11 cellular contexts compared by ENCODE assay signal in genomic region chr5:43772601-43773031, GRCh38.
DNase-seq lines count a peak whose midpoint lies in the region; ATAC-seq and TF ChIP-seq lines count a peak whose summit lies in the region.
"Had no signal": no experiment of that assay in that cellular context is flagged by ENCODE, and none has a peak within 500 bp of the region (broad histone marks: within the 10 kb centered on the region; RNA-seq: fewer than 3 reads in every experiment).

No MANE protein-coding gene starts in this region.

- no peaks in the 10 kb centered on the region for H4K20me1 ChIP-seq in HCT116 (ENCODE audit: insufficient read depth)

- H3K27ac ChIP-seq in HCT116 (ENCODE audit: low read depth, low read length) (no peak overlapping the region), aorta (ENCODE audit: low read depth in 1 of 2, low read length in 2 of 2) (no peak overlapping the region)
- H3K27ac ChIP-seq: VCaP had no signal

- RAD21 ChIA-PET in HCT116 (lab: Charles Lee; ENCODE audit: low non-redundant PET in 1 of 2, low total read pairs in 2 of 2, uncharacterized antibody in 2 of 2, unreplicated experiment in 2 of 2), result no interaction called here

- no peak overlapping the region for H3K4me3 Mint-ChIP-seq in naive thymus-derived CD8-positive, alpha-beta T cell

- no peaks in the 10 kb centered on the region for H3K36me3 ChIP-seq in HCT116 (ENCODE audit: control insufficient read depth in 1 of 2, insufficient read depth in 2 of 2, low read length in 2 of 2)
- H3K36me3 ChIP-seq in aorta (ENCODE audit: control insufficient read depth in 1 of 2, insufficient read depth in 2 of 2, low read length in 1 of 2), result no peaks in the 10 kb centered on the region

- no peaks in the 10 kb centered on the region for H3K36me3 Mint-ChIP-seq in naive thymus-derived CD8-positive, alpha-beta T cell

- no peak overlapping the region for H3K27ac Mint-ChIP-seq in naive thymus-derived CD8-positive, alpha-beta T cell

- POLR2A ChIA-PET in HCT116 (lab: Charles Lee), result no interaction called here
- POLR2A ChIA-PET in naive thymus-derived CD8-positive, alpha-beta T cell (lab: Charles Lee), result no interaction called here

- TF ChIP-seq CTCF in AG09309 (IDR thresholded peaks at IDR 0.05; ENCODE audit: control insufficient read depth, insufficient read depth, low read depth, low read length, missing control alignments) (no peak), HCT116 (IDR thresholded peaks at IDR 0.05 in 2 of 3, conservative IDR thresholded peaks at IDR 0.05 in 1 of 3; ENCODE audit: borderline replicate concordance in 1 of 3, insufficient read depth in 1 of 3, low read depth in 2 of 3, low read length in 2 of 3) (no peak)

- 62 to 64% methylated on average over 3 of the region's 3 CpGs for WGBS in aorta, 2 donors

- peaks cover 0 to 3% (median 0%) of the 10 kb centered on the region in 9 donors for H3K9me3 Mint-ChIP-seq in naive thymus-derived CD8-positive, alpha-beta T cell

- H2AFZ ChIP-seq in HCT116 (ENCODE audit: low read depth, low read length, poor library complexity, severe bottlenecking), result peak overlapping the region; percentile 52

- intact Hi-C loops in HCT116 (cut with micrococcal nuclease) (loop anchor here (5.0 kb wide), 1 partner anchor 1105 kb away; no protein-coding TSS in a partner anchor), aorta (cut with DNase I) (no loop called here)

- peaks cover 2 to 9% (median 6%) of the 10 kb centered on the region in 5 donors for H3K27me3 Mint-ChIP-seq in naive thymus-derived CD8-positive, alpha-beta T cell

- ATAC-seq in HCT116, result no peak
- ATAC-seq in naive thymus-derived CD8-positive, alpha-beta T cell, result no peak
- no peak for ATAC-seq in HG02763 (IDR thresholded peaks at IDR 0.05; ENCODE audit: unreplicated experiment)
- no peak for ATAC-seq in aorta (ENCODE audit: low FRiP score)

- H3K9me3 ChIP-seq in HCT116 (ENCODE audit: control insufficient read depth in 1 of 2, insufficient read depth in 1 of 2, low read depth in 1 of 2, low read length in 2 of 2) (no peaks in the 10 kb centered on the region), aorta (ENCODE audit: control insufficient read depth, low read length) (no peaks in the 10 kb centered on the region)

- no TSS peak for BruUV-seq in HCT116 (replicated peaks; lab: Mats Ljungman, UMichigan)

- CTCF ChIA-PET in HCT116 (lab: Charles Lee), result no interaction called here

- no peaks in the 10 kb centered on the region for H3K79me2 ChIP-seq in HCT116 (ENCODE audit: insufficient read depth, low read length)

- no peak for TF ChIP-seq RAD21 in HCT116 (IDR thresholded peaks at IDR 0.05; ENCODE audit: low read depth)

- peak; percentile 29 for DNase-seq in AG09309 (ENCODE audit: low read depth)
- DNase-seq in HCT116 (ENCODE audit: low read depth, low spot score), result peak; percentile 44
- peak; percentile 59 for DNase-seq in RPMI7951 (ENCODE audit: low read depth)
- DNase-seq in fibroblast of peridontal ligament (ENCODE audit: extremely low read depth), result peak; percentile 38
- no peak for DNase-seq in naive thymus-derived CD8-positive, alpha-beta T cell
- DNase-seq in aorta, result no peak
- DNase-seq in CD1c-positive myeloid dendritic cell (ENCODE audit: extremely low spot score), result no peak
- DNase-seq: left cardiac atrium, NCI-H1436 had no signal

- no peak for TF ChIP-seq POLR2A in HCT116 (IDR thresholded peaks at IDR 0.05; ENCODE audit: borderline replicate concordance, extremely low read depth, insufficient read depth, insufficient read length)

- no peak overlapping the region for H3K9ac ChIP-seq in HCT116 (ENCODE audit: low read length)

- no peak overlapping the region for H3K4me2 ChIP-seq in HCT116 (ENCODE audit: low read length)

- no peaks in the 10 kb centered on the region for H3K9me2 ChIP-seq in HCT116 (ENCODE audit: insufficient read depth)

- H3K4me1 ChIP-seq in HCT116 (ENCODE audit: control insufficient read depth in 1 of 2, insufficient read depth in 2 of 2, low read length in 2 of 2) (peaks cover 5 to 13% of the 10 kb centered on the region in 2 experiments; a peak in 3 of 4 replicates), aorta (ENCODE audit: control insufficient read depth in 1 of 2, insufficient read depth in 2 of 2, low read length in 2 of 2) (peaks cover 0 to 6% of the 10 kb centered on the region in 2 donors)

- H3K4me1 Mint-ChIP-seq in naive thymus-derived CD8-positive, alpha-beta T cell, result peaks cover 0 to 4% (median 0%) of the 10 kb centered on the region in 4 donors

- no peaks in the 10 kb centered on the region for H3K27me3 ChIP-seq in HCT116 (ENCODE audit: insufficient read depth, low read length)
- no peaks in the 10 kb centered on the region for H3K27me3 ChIP-seq in aorta (ENCODE audit: control insufficient read depth in 1 of 2, insufficient read depth in 2 of 2, low read length in 1 of 2)

- no peak overlapping the region for H3K4me3 ChIP-seq in AG09309 (ENCODE audit: control insufficient read depth, low read depth, low read length)
- H3K4me3 ChIP-seq in HCT116 (replicated peaks in 1 of 2; ENCODE audit: low read depth in 1 of 2, low read length in 2 of 2), result no peak overlapping the region
- no peak overlapping the region for H3K4me3 ChIP-seq in aorta (ENCODE audit: low read length in 2 of 2)

TF ChIP-seq in HCT116, 20 proteins besides CTCF, POLR2A, EP300 and RAD21:
- TF ChIP-seq SP1 (IDR thresholded peaks at IDR 0.05; ENCODE audit: low read depth), result peak; percentile 61
- no peak for TF ChIP-seq FOSL1 (IDR thresholded peaks at IDR 0.05; ENCODE audit: low read depth)
- TF ChIP-seq JUND (IDR thresholded peaks at IDR 0.05), result no peak
- TF ChIP-seq CEBPB (IDR thresholded peaks at IDR 0.05; ENCODE audit: low read depth), result peak; percentile 84
- no peak for TF ChIP-seq EZH2 (IDR thresholded peaks at IDR 0.05)
- peak; percentile 35; the same call in 1 of the 2 replicates for TF ChIP-seq ELF1 (IDR thresholded peaks at IDR 0.05; ENCODE audit: borderline replicate concordance, low read depth)
TF ChIP-seq in HCT116: peak in this region for 3.

Comparison
In these comparisons a context has a peak if more than half of its experiments do, and no peak if none do; other contexts are left out.
1. DNase-seq: peak in AG09309 (single experiment), HCT116 (single experiment), RPMI7951 (single experiment) and fibroblast of peridontal ligament (single experiment); none in naive thymus-derived CD8-positive, alpha-beta T cell (0 of 10), aorta (0 of 2) and CD1c-positive myeloid dendritic cell (single experiment).